8 cellular contexts compared by ENCODE assay signal in genomic region chr22:19477321-19478085, GRCh38. TPM values are rescaled to one million over a fixed set of nuclear protein-coding genes. Genes with fewer than 3 reads are reported as not detected.
DNase-seq lines count a peak whose midpoint lies in the region; ATAC-seq and TF ChIP-seq lines count a peak whose summit lies in the region.

No MANE protein-coding gene starts in this region.

- H3K4me3 ChIP-seq in CD8-positive, alpha-beta memory T cell (ENCODE audit: low read length): peak overlapping the region; percentile 85
- H3K4me3 ChIP-seq in Karpas-422 (ENCODE audit: low read length) (peak overlapping the region; percentile 77), mammary epithelial cell (replicated peaks in 1 of 3; ENCODE audit: insufficient read depth in 1 of 3, low read depth in 2 of 3, low read length in 3 of 3) (peak overlapping the region; percentile 40 to 91 (median 88)), muscle layer of duodenum (ENCODE audit: low read depth in 1 of 2, low read length in 2 of 2) (peak overlapping the region; percentile 82 to 95)

- dilution Hi-C loops in mammary epithelial cell (cut with HindIII; ENCODE audit: low sequenced_read_pairs): no loop called here

- peak; percentile 7 to 26 for TF ChIP-seq CTCF in mammary epithelial cell (conservative IDR thresholded peaks at IDR 0.05 in 1 of 2, IDR thresholded peaks at IDR 0.05 in 1 of 2; ENCODE audit: extremely low read depth in 1 of 2, insufficient read depth in 1 of 2, low read depth in 1 of 2, low read length in 2 of 2)

- peaks cover 0 to 38% (median 4%) of the 10 kb centered on the region in 3 donors for H3K36me3 Mint-ChIP-seq in CD8-positive, alpha-beta memory T cell

- CTCF ChIA-PET in CD8-positive, alpha-beta memory T cell (lab: Charles Lee): interaction anchor here (0.6 to 1.5 kb wide), 6 partner anchors 14 to 369 kb away, joined by 3 to 7 read pairs (median 3); partner anchors contain the start of genes ESS2 and MRPL40
- CTCF ChIA-PET in mammary epithelial cell (lab: Charles Lee; ENCODE audit: low non-redundant PET): interaction anchor here (0.7 kb wide), 1 partner anchor 221 kb away, joined by 6 read pairs; no protein-coding TSS in a partner anchor

- ATAC-seq in HG03354 (IDR thresholded peaks at IDR 0.05; ENCODE audit: poor library complexity, severe bottlenecking, unreplicated experiment): no peak

- H3K27ac ChIP-seq in CD8-positive, alpha-beta memory T cell (ENCODE audit: low read depth, low read length): peak overlapping the region; percentile 100
- H3K27ac ChIP-seq in Karpas-422 (ENCODE audit: low read length) (peak overlapping the region; percentile 59), mammary epithelial cell (ENCODE audit: insufficient read depth, low read depth, low read length) (peak overlapping the region; percentile 100), muscle layer of duodenum (ENCODE audit: low read length) (peak overlapping the region; percentile 96)

- no TSS peak for BruUV-seq in mammary epithelial cell (replicated peaks; lab: Mats Ljungman, UMichigan)

- H3K4me1 Mint-ChIP-seq in CD8-positive, alpha-beta memory T cell: peaks cover 31 to 42% (median 41%) of the 10 kb centered on the region in 3 donors

- no peaks in the 10 kb centered on the region for H3K9me3 ChIP-seq in CD8-positive, alpha-beta memory T cell (ENCODE audit: low read length)
- H3K9me3 ChIP-seq in Karpas-422 (ENCODE audit: low read length) (no peaks in the 10 kb centered on the region), mammary epithelial cell (replicated peaks; ENCODE audit: insufficient read depth, low read length) (no peaks in the 10 kb centered on the region), muscle layer of duodenum (ENCODE audit: control insufficient read depth in 1 of 2, low read length in 2 of 2) (no peaks in the 10 kb centered on the region)

- POLR2A ChIA-PET in CD8-positive, alpha-beta memory T cell (lab: Charles Lee): interaction anchor here (1.5 to 1.8 kb wide), 2 partner anchors 45 to 572 kb away, joined by 3 to 11 read pairs; partner anchors contain the start of genes DGCR6, HIRA and MRPL40

- WGBS in mammary epithelial cell (ENCODE audit: low coverage, missing lambda C conversion rate): 2% methylated on average over 5 of the region's 5 CpGs

- peaks cover 3% of the 10 kb centered on the region; the same call in 1 of the 2 replicates for H4K20me1 ChIP-seq in Karpas-422 (ENCODE audit: insufficient read depth, low read depth, low read length)
- H4K20me1 ChIP-seq in mammary epithelial cell (ENCODE audit: insufficient read depth, low read length): no peaks in the 10 kb centered on the region

- intact Hi-C loops in mammary epithelial cell (cut with micrococcal nuclease): loop anchor here (1.0 to 5.0 kb wide), 5 partner anchors 177 to 525 kb away; partner anchors contain the start of genes CLTCL1 and SLC25A1

- no peaks in the 10 kb centered on the region for H3K9me2 ChIP-seq in Karpas-422 (replicated peaks; ENCODE audit: insufficient read depth, low read length)

- peaks cover 23% of the 10 kb centered on the region for H3K36me3 ChIP-seq in CD8-positive, alpha-beta memory T cell (ENCODE audit: insufficient read depth, low read length)
- H3K36me3 ChIP-seq in Karpas-422 (ENCODE audit: insufficient read depth, low read length) (peaks cover 20% of the 10 kb centered on the region; the same call in 1 of the 2 replicates), mammary epithelial cell (ENCODE audit: insufficient read depth, low read length) (peaks cover 18% of the 10 kb centered on the region), muscle layer of duodenum (ENCODE audit: control insufficient read depth in 1 of 2, insufficient read depth in 2 of 2, low read length in 2 of 2) (peaks cover 14 to 26% of the 10 kb centered on the region in 2 donors)

- in situ Hi-C loops in mammary epithelial cell (cut with MboI; ENCODE audit: low sequenced_read_pairs in 2 of 2): no loop called here

- no peaks in the 10 kb centered on the region for H3K9me3 Mint-ChIP-seq in CD8-positive, alpha-beta memory T cell

- H3K79me2 ChIP-seq in Karpas-422 (ENCODE audit: low read length) (peaks cover 79% of the 10 kb centered on the region), mammary epithelial cell (ENCODE audit: insufficient read depth, low read length) (peaks cover 79% of the 10 kb centered on the region)

- no peak overlapping the region for H2AFZ ChIP-seq in Karpas-422 (ENCODE audit: low read length)
- peak overlapping the region; percentile 6 for H2AFZ ChIP-seq in mammary epithelial cell (ENCODE audit: low read depth, low read length)

- peak overlapping the region; percentile 87 for H3K9ac ChIP-seq in Karpas-422 (ENCODE audit: low read length)
- peak overlapping the region; percentile 100 for H3K9ac ChIP-seq in mammary epithelial cell (ENCODE audit: insufficient read depth, low read length)

- H3K27me3 ChIP-seq in CD8-positive, alpha-beta memory T cell (ENCODE audit: insufficient read depth, low read length, poor library complexity, severe bottlenecking): no peaks in the 10 kb centered on the region
- H3K27me3 ChIP-seq in Karpas-422 (ENCODE audit: low read length) (no peaks in the 10 kb centered on the region), mammary epithelial cell (ENCODE audit: insufficient read depth, low read length) (no peaks in the 10 kb centered on the region), muscle layer of duodenum (ENCODE audit: low read depth, low read length) (no peaks in the 10 kb centered on the region)

- H3K4me3 Mint-ChIP-seq in CD8-positive, alpha-beta memory T cell: peak overlapping the region; percentile 85 to 96 (median 93)

- no peaks in the 10 kb centered on the region for H3K27me3 Mint-ChIP-seq in CD8-positive, alpha-beta memory T cell

- peak overlapping the region; percentile 69 to 99 (median 89) for H3K27ac Mint-ChIP-seq in CD8-positive, alpha-beta memory T cell

- peak in 2 of 5 donors; percentile 4 to 18 for DNase-seq in CD8-positive, alpha-beta memory T cell
- DNase-seq in Karpas-422 (peak; percentile 69), mammary epithelial cell (no peak), DMS153 (lab: John Stamatoyannopoulos, UW) (no peak), dedifferentiated amniotic fluid mesenchymal stem cell (ENCODE audit: extremely low spot score) (no peak), globus pallidus (ENCODE audit: low spot score) (no peak)

- H3K4me1 ChIP-seq in CD8-positive, alpha-beta memory T cell (ENCODE audit: insufficient read depth, low read length): peaks cover 11% of the 10 kb centered on the region
- H3K4me1 ChIP-seq in Karpas-422 (ENCODE audit: low read length): peaks cover 24% of the 10 kb centered on the region
- H3K4me1 ChIP-seq in mammary epithelial cell (ENCODE audit: insufficient read depth, low read length): peaks cover 32% of the 10 kb centered on the region
- H3K4me1 ChIP-seq in muscle layer of duodenum (ENCODE audit: control insufficient read depth in 1 of 2, insufficient read depth in 2 of 2, low read length in 2 of 2): peaks cover 4 to 21% of the 10 kb centered on the region in 2 donors

- H3K4me2 ChIP-seq in Karpas-422 (ENCODE audit: low read depth, low read length, poor library complexity, severe bottlenecking): peak overlapping the region; percentile 85
- H3K4me2 ChIP-seq in mammary epithelial cell (ENCODE audit: insufficient read depth, low read depth, low read length): peak overlapping the region; percentile 89

RNA-seq across cellular contexts. Expression of gene UFD1, which starts 1.5 kb away (rescaled TPM):
- total RNA-seq in CD8-positive, alpha-beta memory T cell: 10 to 100 TPM; 87.3 to 88.8 TPM
- 82.7 TPM for polyA plus RNA-seq in CD8-positive, alpha-beta memory T cell
- 91.5 and 94.9 TPM in 2 replicates for total RNA-seq in Karpas-422 (2014; rRNA removed; shearing (Covaris generic); ENCODE audit: low replicate concordance)
- 10 to 100 TPM; 63.3 to 98.2 TPM for total RNA-seq in mammary epithelial cell
- polyA plus RNA-seq in mammary epithelial cell: 225 TPM
- 147 TPM for polyA minus RNA-seq in mammary epithelial cell

RNA-seq across cellular contexts. Expression of gene CDC45, which starts 2.2 kb away (rescaled TPM):
- total RNA-seq in CD8-positive, alpha-beta memory T cell: 100 to 1,000 TPM in 1 of 2 experiments, 10 to 100 TPM in 1; 99.0 to 101 TPM
- 0.17 TPM for polyA plus RNA-seq in CD8-positive, alpha-beta memory T cell
- total RNA-seq in Karpas-422 (2014; rRNA removed; shearing (Covaris generic); ENCODE audit: low replicate concordance): 28.1 and 36.5 TPM in 2 replicates
- 10 to 100 TPM in 1 of 2 donors, 1 to 10 TPM in 1; 2.2 to 31.1 TPM for total RNA-seq in mammary epithelial cell
- polyA plus RNA-seq in mammary epithelial cell: 49.3 TPM
- 33.7 TPM for polyA minus RNA-seq in mammary epithelial cell

RNA-seq across cellular contexts. Expression of gene C22orf39, which starts 30.0 kb away (rescaled TPM):
- 10 to 100 TPM; 24.4 to 27.7 TPM for total RNA-seq in CD8-positive, alpha-beta memory T cell
- 59.9 TPM for polyA plus RNA-seq in CD8-positive, alpha-beta memory T cell
- 39.0 and 59.3 TPM in 2 replicates for total RNA-seq in Karpas-422 (2014; rRNA removed; shearing (Covaris generic); ENCODE audit: low replicate concordance)
- total RNA-seq in mammary epithelial cell: 10 to 100 TPM; 12.2 to 14.7 TPM
- polyA plus RNA-seq in mammary epithelial cell: 8.7 TPM
- 7.6 TPM for polyA minus RNA-seq in mammary epithelial cell

RNA-seq across cellular contexts. Expression of gene MRPL40, which starts 45.2 kb away (rescaled TPM):
- 10 to 100 TPM; 47.7 to 48.6 TPM for total RNA-seq in CD8-positive, alpha-beta memory T cell
- polyA plus RNA-seq in CD8-positive, alpha-beta memory T cell: 62.4 TPM
- total RNA-seq in Karpas-422 (2014; rRNA removed; shearing (Covaris generic); ENCODE audit: low replicate concordance): 53.8 and 62.5 TPM in 2 replicates
- 10 to 100 TPM; 22.8 to 40.0 TPM for total RNA-seq in mammary epithelial cell
- 34.8 TPM for polyA plus RNA-seq in mammary epithelial cell
- polyA minus RNA-seq in mammary epithelial cell: 15.5 TPM

RNA-seq across cellular contexts. Expression of gene HIRA, which starts 46.0 kb away (rescaled TPM):
- total RNA-seq in CD8-positive, alpha-beta memory T cell: 10 to 100 TPM; 38.5 to 44.8 TPM
- polyA plus RNA-seq in CD8-positive, alpha-beta memory T cell: 4.6 TPM
- 20.0 and 20.2 TPM in 2 replicates for total RNA-seq in Karpas-422 (2014; rRNA removed; shearing (Covaris generic); ENCODE audit: low replicate concordance)
- 10 to 100 TPM; 18.2 to 27.3 TPM for total RNA-seq in mammary epithelial cell
- polyA plus RNA-seq in mammary epithelial cell: 21.0 TPM
- 73.5 TPM for polyA minus RNA-seq in mammary epithelial cell
